Comparison of ENCODE assay signal across 8 cellular contexts in the genomic region with DNA sequence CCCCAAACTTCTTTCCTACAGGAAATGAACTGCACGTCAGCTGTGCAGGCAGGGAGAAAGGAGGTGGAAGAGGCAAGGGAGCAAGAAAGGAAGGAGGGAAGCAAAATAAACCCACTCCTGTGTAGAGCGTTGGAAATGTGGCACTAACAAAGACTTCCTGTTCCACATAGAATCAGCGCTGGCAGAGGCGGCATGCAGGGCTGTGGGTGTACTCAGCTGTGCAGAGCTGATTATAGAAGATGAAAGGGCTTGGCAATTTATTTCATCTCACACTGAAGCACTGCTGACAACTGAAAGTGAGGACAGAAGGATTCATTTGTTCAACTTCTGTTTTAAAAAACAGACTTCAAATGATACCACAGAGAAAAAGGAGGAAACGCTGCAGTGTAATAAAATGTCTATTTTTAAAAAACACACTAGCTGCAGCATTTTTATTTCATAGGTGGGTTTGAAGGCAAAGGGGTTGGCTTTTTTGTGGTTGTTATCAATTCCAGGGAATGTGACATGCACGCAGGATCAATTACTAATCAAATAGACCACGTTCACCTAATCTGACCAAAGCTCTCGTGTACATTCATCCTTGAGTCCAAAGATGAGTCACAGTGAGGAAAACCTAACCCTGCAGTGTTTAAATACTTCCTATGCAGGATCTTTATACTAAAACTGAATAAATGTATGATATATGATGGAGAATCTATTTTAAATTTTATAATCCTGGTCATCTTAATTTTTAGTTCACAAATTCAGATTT.
DNase-seq lines count a peak whose midpoint lies in the region; ATAC-seq and TF ChIP-seq lines count a peak whose summit lies in the region.

No MANE protein-coding gene starts in this region.

- H3K9me3 ChIP-seq in heart right ventricle (peaks cover 0 to 1% (median 0%) of the 10 kb centered on the region in 11 donors), MM.1S (replicated peaks; ENCODE audit: insufficient read depth, low read length) (no peaks in the 10 kb centered on the region)

- DNase-seq in NCI-H345 (lab: John Stamatoyannopoulos, UW) (peak; percentile 44), NCI-H345 treated with DMSO at 0.1 percent for 48 hours (lab: John Stamatoyannopoulos, UW; ENCODE audit: unreplicated experiment) (no peak), SK-N-DZ (ENCODE audit: low spot score) (peak; percentile 20), heart right ventricle (peak; percentile 32 to 38), substantia nigra (lab: John Stamatoyannopoulos, UW) (peak in 41 of 49 donors; percentile 5 to 77 (median 48)), MM.1S (no peak), D341Med (ENCODE audit: low spot score) (no peak), GM20000 (ENCODE audit: low spot score) (no peak)

- no peak overlapping the region for H3K9ac ChIP-seq in MM.1S (ENCODE audit: low read length)

- no peaks in the 10 kb centered on the region for H3K27me3 ChIP-seq in heart right ventricle
- H3K27me3 ChIP-seq in MM.1S (replicated peaks; ENCODE audit: insufficient read depth, low read length) = no peaks in the 10 kb centered on the region

- WGBS in heart right ventricle, 2 donors = 12 to 13% methylated on average over 8 of the region's 8 CpGs

- no peaks in the 10 kb centered on the region for H3K9me2 ChIP-seq in MM.1S (replicated peaks; ENCODE audit: insufficient read depth, low read length)

- H3K79me2 ChIP-seq in MM.1S (ENCODE audit: low read length) = no peaks in the 10 kb centered on the region

- H3K4me1 ChIP-seq in heart right ventricle = peaks cover 0 to 9% (median 5%) of the 10 kb centered on the region in 9 donors
- H3K4me1 ChIP-seq in MM.1S (ENCODE audit: low read length) = no peaks in the 10 kb centered on the region

- H3K4me2 ChIP-seq in MM.1S (ENCODE audit: low read depth, low read length) = no peak overlapping the region

- no peak overlapping the region for H2AFZ ChIP-seq in MM.1S (ENCODE audit: low read length)

- H4K20me1 ChIP-seq in MM.1S (ENCODE audit: insufficient read depth, low read length) = no peaks in the 10 kb centered on the region

- H3K36me3 ChIP-seq in heart right ventricle (no peaks in the 10 kb centered on the region), MM.1S (replicated peaks; ENCODE audit: insufficient read depth, low read length) (no peaks in the 10 kb centered on the region)

- H3F3A ChIP-seq in MM.1S (ENCODE audit: insufficient read depth, low read length) = no peaks in the 10 kb centered on the region

- H3K4me3 ChIP-seq in heart right ventricle = peak overlapping the region in 1 of 10 donors; percentile 12
- H3K4me3 ChIP-seq in MM.1S (ENCODE audit: low read length) = no peak overlapping the region

- no peak overlapping the region for H3K27ac ChIP-seq in heart right ventricle
- H3K27ac ChIP-seq in substantia nigra (ENCODE audit: low read depth, low read length, poor library complexity, severe bottlenecking) = peak overlapping the region; percentile 86
- no peak overlapping the region for H3K27ac ChIP-seq in MM.1S (ENCODE audit: low read length)

- TF ChIP-seq CTCF in heart right ventricle (IDR thresholded peaks at IDR 0.05) = no peak
- no peak for TF ChIP-seq CTCF in MM.1S (IDR thresholded peaks at IDR 0.05; ENCODE audit: low read length)
- TF ChIP-seq CTCF in GM20000 (IDR thresholded peaks at IDR 0.05; ENCODE audit: extremely low read depth, missing control alignments) = no peak

- intact Hi-C loops in heart right ventricle (cut with DNase I) = no loop called here

- peak; percentile 33 to 86 (median 73) for ATAC-seq in heart right ventricle

Comparison
In these comparisons a context has a peak if more than half of its experiments do, and no peak if none do; other contexts are left out.
1. DNase-seq: peak in NCI-H345 (single experiment), SK-N-DZ (single experiment), heart right ventricle (2 of 2) and substantia nigra (41 of 49); none in NCI-H345 treated with DMSO at 0.1 percent for 48 hours (single experiment), MM.1S (single experiment), D341Med (single experiment) and GM20000 (single experiment).